ENCODE assay signal across 9 cellular contexts in genomic region chr22:50272103-50272782, GRCh38. TPM values are rescaled to one million over a fixed set of nuclear protein-coding genes. Genes with fewer than 3 reads are reported as not detected.
DNase-seq lines count a peak whose midpoint lies in the region; ATAC-seq and TF ChIP-seq lines count a peak whose summit lies in the region.
"Had no signal": no experiment of that assay in that cellular context is flagged by ENCODE, and none has a peak within 500 bp of the region (broad histone marks: within the 10 kb centered on the region; RNA-seq: fewer than 3 reads in every experiment).

No MANE protein-coding gene starts in this region.

- peaks cover 59% of the 10 kb centered on the region for H4K20me1 ChIP-seq in neural progenitor cell (ENCODE audit: low read depth)

- no peak overlapping the region for H3K27ac Mint-ChIP-seq in CD4-positive, alpha-beta T cell
- peak overlapping the region in 4 of 5 experiments; percentile 66 to 90 (median 84) for H3K27ac Mint-ChIP-seq in brain
- H3K27ac Mint-ChIP-seq in neural progenitor cell, result no peak overlapping the region

- peaks cover 40% of the 10 kb centered on the region for H3F3A ChIP-seq in neural progenitor cell (ENCODE audit: low read depth)

- no peaks in the 10 kb centered on the region for H3K9me3 Mint-ChIP-seq in CD4-positive, alpha-beta T cell
- H3K9me3 Mint-ChIP-seq in brain (peaks cover 0 to 3% (median 0%) of the 10 kb centered on the region in 5 experiments), neural progenitor cell (no peaks in the 10 kb centered on the region)

- H3K4me3 ChIP-seq in HUES6 (ENCODE audit: low read depth, low read length) (peak overlapping the region; percentile 40), neural progenitor cell (peak overlapping the region; percentile 49)
- H3K4me3 ChIP-seq: body of pancreas had no signal

- H3K4me2 ChIP-seq in neural progenitor cell, result peak overlapping the region; percentile 92

- peak overlapping the region; percentile 20 for H3K4me3 Mint-ChIP-seq in CD4-positive, alpha-beta T cell
- H3K4me3 Mint-ChIP-seq in brain (peak overlapping the region in 3 of 5 experiments; percentile 54 to 73 (median 68)), neural progenitor cell (peak overlapping the region; percentile 71)

- DNase-seq in CD4-positive, alpha-beta T cell, result no peak
- DNase-seq in neural progenitor cell (ENCODE audit: low spot score) (peak; percentile 45), CD1c-positive myeloid dendritic cell (ENCODE audit: extremely low spot score) (no peak), HuH-7 (ENCODE audit: low spot score) (no peak)

- no peaks in the 10 kb centered on the region for H3K9me3 ChIP-seq in CD4-positive, alpha-beta T cell (ENCODE audit: control insufficient read depth, low read length)
- H3K9me3 ChIP-seq in HUES6 (ENCODE audit: control insufficient read depth, insufficient read depth, low read depth, low read length) (peaks cover 9% of the 10 kb centered on the region), neural progenitor cell (ENCODE audit: low read depth) (no peaks in the 10 kb centered on the region)
- H3K9me3 ChIP-seq: body of pancreas had no signal

- no peak overlapping the region for H3K27ac ChIP-seq in CD4-positive, alpha-beta T cell (ENCODE audit: low read depth, low read length)
- H3K27ac ChIP-seq in HUES6 (ENCODE audit: low read depth, low read length), result no peak overlapping the region
- H3K27ac ChIP-seq in neural progenitor cell, result no peak overlapping the region
- H3K27ac ChIP-seq: body of pancreas had no signal

- POLR2A ChIA-PET in CD4-positive, alpha-beta T cell (lab: Charles Lee), result interaction anchor here (0.9 to 1.1 kb wide), 2 partner anchors 43 to 69 kb away, joined by 3 to 5 read pairs; no protein-coding TSS in a partner anchor

- H3K36me3 ChIP-seq in HUES6 (ENCODE audit: control insufficient read depth, insufficient read depth, low read length) (peaks cover 24% of the 10 kb centered on the region), neural progenitor cell (no peaks in the 10 kb centered on the region)

- no peaks in the 10 kb centered on the region for H3K79me2 ChIP-seq in neural progenitor cell (ENCODE audit: low read depth)

- ATAC-seq in CD4-positive, alpha-beta T cell (ENCODE audit: poor library complexity), result no peak
- no peak for ATAC-seq in HG02981 (IDR thresholded peaks at IDR 0.05; ENCODE audit: unreplicated experiment)
- no peak for ATAC-seq in HG02610 (IDR thresholded peaks at IDR 0.05; ENCODE audit: unreplicated experiment)

- H3K27me3 Mint-ChIP-seq in CD4-positive, alpha-beta T cell, result no peaks in the 10 kb centered on the region
- H3K27me3 Mint-ChIP-seq in brain (no peaks in the 10 kb centered on the region), neural progenitor cell (ENCODE audit: insufficient read depth, low read depth) (peaks cover 10% of the 10 kb centered on the region)

- no peaks in the 10 kb centered on the region for H3K27me3 ChIP-seq in CD4-positive, alpha-beta T cell (ENCODE audit: control insufficient read depth, insufficient read depth, low read length)
- H3K27me3 ChIP-seq in HUES6 (ENCODE audit: control insufficient read depth, insufficient read depth, low read length) (peaks cover 50% of the 10 kb centered on the region), neural progenitor cell (peaks cover 43% of the 10 kb centered on the region)
- H3K27me3 ChIP-seq: body of pancreas had no signal

- H3K4me1 ChIP-seq in HUES6 (ENCODE audit: control insufficient read depth, insufficient read depth, low read length) (peaks cover 16% of the 10 kb centered on the region), neural progenitor cell (peaks cover 22% of the 10 kb centered on the region)

- no peak overlapping the region for H3K9ac ChIP-seq in HUES6 (ENCODE audit: low read length)
- no peak overlapping the region for H3K9ac ChIP-seq in neural progenitor cell

- intact Hi-C loops in CD4-positive, alpha-beta T cell (cut with DNase I, micrococcal nuclease), result loop anchor here in 1 of 2 experiments (10.0 kb wide), 1 partner anchor 343 kb away; no protein-coding TSS in a partner anchor

- H3K4me1 Mint-ChIP-seq in CD4-positive, alpha-beta T cell (ENCODE audit: low read depth), result peaks cover 22% of the 10 kb centered on the region
- H3K4me1 Mint-ChIP-seq in brain (peaks cover 48% of the 10 kb centered on the region), neural progenitor cell (peaks cover 27% of the 10 kb centered on the region)

- H2AFZ ChIP-seq in neural progenitor cell (replicated peaks), result no peak overlapping the region

- H3K36me3 Mint-ChIP-seq in CD4-positive, alpha-beta T cell (ENCODE audit: low read depth), result no peaks in the 10 kb centered on the region
- H3K36me3 Mint-ChIP-seq in brain (peaks cover 21% of the 10 kb centered on the region), neural progenitor cell (peaks cover 16% of the 10 kb centered on the region)

- no peak for TF ChIP-seq CTCF in CD4-positive, alpha-beta T cell (IDR thresholded peaks at IDR 0.05)
- TF ChIP-seq CTCF in brain (conservative IDR thresholded peaks at IDR 0.05) (peak in 1 of 2 experiments; percentile 3), neural progenitor cell (IDR thresholded peaks at IDR 0.05) (no peak)

- CTCF ChIA-PET in CD4-positive, alpha-beta T cell (lab: Charles Lee), result interaction anchor here (1.1 to 2.1 kb wide), 4 partner anchors 22 to 254 kb away, joined by 3 to 6 read pairs (median 3); partner anchors contain the start of genes HDAC10 and PPP6R2

RNA-seq across cellular contexts. Expression of gene MAPK11, which starts 2.1 kb away (rescaled TPM):
- 1 to 10 TPM; 4.2 to 4.9 TPM for total RNA-seq in CD4-positive, alpha-beta T cell
- 19.1 TPM for polyA plus RNA-seq in brain (ENCODE audit: insufficient read depth, low read depth, low replicate concordance)
- total RNA-seq in neural progenitor cell (ENCODE audit: low replicate concordance), result 0.37 TPM in 1 of 2 replicates, not detected in the other

RNA-seq across cellular contexts. Expression of gene MAPK12, which starts 10.8 kb away (rescaled TPM):
- total RNA-seq in CD4-positive, alpha-beta T cell, result 1 to 10 TPM; 1.2 to 1.3 TPM
- polyA plus RNA-seq in brain (ENCODE audit: insufficient read depth, low read depth, low replicate concordance), result 26.7 TPM
- total RNA-seq in neural progenitor cell (ENCODE audit: low replicate concordance), result 18.7 and 28.4 TPM in 2 replicates

RNA-seq across cellular contexts. Expression of gene HDAC10, which starts 21.2 kb away (rescaled TPM):
- total RNA-seq in CD4-positive, alpha-beta T cell, result 10 to 100 TPM; 87.3 to 88.7 TPM
- polyA plus RNA-seq in brain (ENCODE audit: insufficient read depth, low read depth, low replicate concordance), result 14.3 TPM
- 5.4 and 27.6 TPM in 2 replicates for total RNA-seq in neural progenitor cell (ENCODE audit: low replicate concordance)

RNA-seq across cellular contexts. Expression of gene TUBGCP6, which starts 27.4 kb away (rescaled TPM):
- total RNA-seq in CD4-positive, alpha-beta T cell, result 100 to 1,000 TPM; 124 to 126 TPM
- polyA plus RNA-seq in brain (ENCODE audit: insufficient read depth, low read depth, low replicate concordance), result 14.4 TPM
- total RNA-seq in neural progenitor cell (ENCODE audit: low replicate concordance), result 16.9 and 44.6 TPM in 2 replicates

RNA-seq across cellular contexts. Expression of gene PLXNB2, which starts 35.2 kb away (rescaled TPM):
- 1 to 10 TPM; 2.8 to 3.9 TPM for total RNA-seq in CD4-positive, alpha-beta T cell
- polyA plus RNA-seq in brain (ENCODE audit: insufficient read depth, low read depth, low replicate concordance), result 80.1 TPM
- 32.4 and 94.1 TPM in 2 replicates for total RNA-seq in neural progenitor cell (ENCODE audit: low replicate concordance)

Comparison
In these comparisons a context has a peak if more than half of its experiments do, and no peak if none do; other contexts are left out.
1. H3K27ac Mint-ChIP-seq: peak in brain (4 of 5); none in CD4-positive, alpha-beta T cell (single experiment) and neural progenitor cell (single experiment).
2. H3K4me3 Mint-ChIP-seq: peak in every context shown above with its lines; median percentile 71 in neural progenitor cell; 68 in brain; 20 in CD4-positive, alpha-beta T cell.